In the genomic region with DNA sequence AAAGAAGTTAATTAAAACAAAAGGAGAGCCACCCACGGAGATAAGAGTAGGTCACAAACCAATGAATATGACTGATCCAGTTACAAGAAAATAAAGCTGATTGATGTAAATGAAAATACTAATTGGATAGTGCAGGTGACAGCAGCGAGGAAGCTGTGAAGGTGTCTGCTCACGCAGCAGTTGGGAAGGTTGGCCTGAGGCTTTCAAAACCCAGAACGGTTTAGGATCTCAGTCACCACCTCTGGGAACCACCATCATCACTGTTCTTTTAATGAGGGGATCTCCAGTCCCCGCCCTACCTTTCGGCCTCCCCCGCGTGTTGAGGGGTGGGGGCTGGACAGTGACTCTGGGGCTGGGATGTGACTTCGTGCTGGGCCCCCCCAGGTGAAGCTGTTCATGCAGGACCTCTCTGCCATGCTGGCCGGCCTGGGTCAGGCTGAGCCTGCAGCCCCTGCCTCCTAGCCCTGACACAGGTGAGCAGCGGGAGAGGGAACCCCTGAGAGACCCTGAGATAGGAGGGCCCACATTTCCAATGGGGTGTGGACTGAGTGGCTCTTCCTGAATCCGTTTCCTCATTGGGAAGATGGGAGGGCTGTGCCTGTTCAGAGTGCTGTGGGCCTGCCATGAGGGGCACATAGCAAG, we compare ENCODE assay signal across 17 cellular contexts. TPM values are rescaled to one million over a fixed set of nuclear protein-coding genes. Genes with fewer than 3 reads are reported as not detected.
A peak's percentile ranks its signal among the peaks of the same experiment; 100 is the strongest.
DNase-seq lines count a peak whose midpoint lies in the region; ATAC-seq and TF ChIP-seq lines count a peak whose summit lies in the region.
"Had no signal": no experiment of that assay in that cellular context is flagged by ENCODE, and none has a peak within 500 bp of the region (broad histone marks: within the 10 kb centered on the region; RNA-seq: fewer than 3 reads in every experiment).

No MANE protein-coding gene starts in this region.

- peaks cover 74% of the 10 kb centered on the region for H3K36me3 ChIP-seq in OCI-LY7 (ENCODE audit: insufficient read depth, low read length)
- H3K36me3 ChIP-seq in osteoblast (ENCODE audit: insufficient read depth, low read length): peaks cover 25% of the 10 kb centered on the region

- H3K4me3 ChIP-seq in OCI-LY7 (ENCODE audit: low read depth, low read length, poor library complexity, severe bottlenecking) (no peak overlapping the region), osteoblast (ENCODE audit: insufficient read depth, low read length) (no peak overlapping the region)
- H3K4me3 ChIP-seq: A549 had no signal

- no peak for ATAC-seq in activated CD8-positive, alpha-beta T cell treated with anti-CD3 and anti-CD28 coated beads for 36 hours
- no peak for ATAC-seq in activated CD8-positive, alpha-beta T cell treated with anti-CD3 and anti-CD28 coated beads, Interleukin-2, amount 10 ng/mL, durations not matched to agents 7 days and 5 days
- ATAC-seq in natural killer cell: no peak
- no peak for ATAC-seq in natural killer cell treated with Interleukin-12 subunit alpha and Interleukin-12 subunit beta and Interleukin-15 and Interleukin-18, amount 100 ng/mL, for 72 hours
- ATAC-seq: A549, SK-N-SH treated with all-trans-retinoic acid at 6 μM for 48 hours had no signal

- POLR2A ChIA-PET in activated CD8-positive, alpha-beta T cell treated with anti-CD3 and anti-CD28 coated beads for 36 hours (lab: Charles Lee): interaction anchor here (0.8 to 1.3 kb wide), 4 partner anchors 14 to 53 kb away, joined by 3 to 4 read pairs (median 3); no protein-coding TSS in a partner anchor
- POLR2A ChIA-PET in activated CD8-positive, alpha-beta T cell treated with anti-CD3 and anti-CD28 coated beads, Interleukin-2, amount 10 ng/mL, durations not matched to agents 7 days and 5 days (lab: Charles Lee): interaction anchor here (1.0 kb wide), 1 partner anchor 11 kb away, joined by 3 read pairs; no protein-coding TSS in a partner anchor
- POLR2A ChIA-PET in OCI-LY7 (lab: Charles Lee): interaction anchor here (1.2 kb wide), 1 partner anchor 23 kb away, joined by 3 read pairs; no protein-coding TSS in a partner anchor

- no peaks in the 10 kb centered on the region for H3K9me3 ChIP-seq in OCI-LY7 (ENCODE audit: low read length)
- H3K9me3 ChIP-seq in osteoblast (ENCODE audit: low read depth, low read length): no peaks in the 10 kb centered on the region
- H3K9me3 ChIP-seq: A549 had no signal

- peak overlapping the region; percentile 90 for H3K27ac ChIP-seq in OCI-LY7 (ENCODE audit: low read depth, low read length, poor library complexity, severe bottlenecking)
- no peak overlapping the region for H3K27ac ChIP-seq in osteoblast (ENCODE audit: low read depth, low read length)
- H3K27ac ChIP-seq: A549 had no signal

- peak overlapping the region; percentile 27 for H3K4me2 ChIP-seq in OCI-LY7 (ENCODE audit: low read length)
- no peak overlapping the region for H3K4me2 ChIP-seq in osteoblast (ENCODE audit: insufficient read depth, low read length)
- H3K4me2 ChIP-seq: A549 had no signal

- peaks cover 18% of the 10 kb centered on the region for H3K36me3 Mint-ChIP-seq in activated CD8-positive, alpha-beta T cell treated with anti-CD3 and anti-CD28 coated beads for 36 hours (ENCODE audit: low read depth)
- peaks cover 35% of the 10 kb centered on the region for H3K36me3 Mint-ChIP-seq in activated CD8-positive, alpha-beta T cell treated with anti-CD3 and anti-CD28 coated beads, Interleukin-2, amount 10 ng/mL, durations not matched to agents 7 days and 5 days (ENCODE audit: low read depth)
- H3K36me3 Mint-ChIP-seq in natural killer cell: peaks cover 9% of the 10 kb centered on the region
- peaks cover 5% of the 10 kb centered on the region for H3K36me3 Mint-ChIP-seq in natural killer cell treated with Interleukin-12 subunit alpha and Interleukin-12 subunit beta and Interleukin-15 and Interleukin-18, amount 100 ng/mL, for 72 hours

- peaks cover 40% of the 10 kb centered on the region; the same call in 1 of the 2 replicates for H3K79me2 ChIP-seq in OCI-LY7 (ENCODE audit: insufficient read depth, low read depth, low read length)
- no peaks in the 10 kb centered on the region for H3K79me2 ChIP-seq in osteoblast (ENCODE audit: insufficient read depth, low read length)

- no peak overlapping the region for H3K4me3 Mint-ChIP-seq in activated CD8-positive, alpha-beta T cell treated with anti-CD3 and anti-CD28 coated beads for 36 hours
- H3K4me3 Mint-ChIP-seq in activated CD8-positive, alpha-beta T cell treated with anti-CD3 and anti-CD28 coated beads, Interleukin-2, amount 10 ng/mL, durations not matched to agents 7 days and 5 days: no peak overlapping the region
- peak overlapping the region; percentile 29 for H3K4me3 Mint-ChIP-seq in natural killer cell
- H3K4me3 Mint-ChIP-seq in natural killer cell treated with Interleukin-12 subunit alpha and Interleukin-12 subunit beta and Interleukin-15 and Interleukin-18, amount 100 ng/mL, for 72 hours: no peak overlapping the region

- H4K20me1 ChIP-seq in OCI-LY7 (ENCODE audit: insufficient read depth, low read length): no peaks in the 10 kb centered on the region
- H4K20me1 ChIP-seq in osteoblast (ENCODE audit: insufficient read depth, low read length): peaks cover 13% of the 10 kb centered on the region

- DNase-seq in activated CD8-positive, alpha-beta T cell treated with anti-CD3 and anti-CD28 coated beads for 36 hours: no peak
- DNase-seq in activated CD8-positive, alpha-beta T cell treated with anti-CD3 and anti-CD28 coated beads, Interleukin-2, amount 10 ng/mL, durations not matched to agents 7 days and 5 days: no peak
- DNase-seq in natural killer cell (no peak), OCI-LY7 (ENCODE audit: low spot score) (no peak), osteoblast (ENCODE audit: insufficient read length, low spot score, missing footprints) (peak; percentile 73), NCI-H187 treated with DMSO at 0.1 percent for 48 hours (lab: John Stamatoyannopoulos, UW) (no peak)
- no peak for DNase-seq in natural killer cell treated with Interleukin-12 subunit alpha and Interleukin-12 subunit beta and Interleukin-15 and Interleukin-18, amount 100 ng/mL, for 72 hours (ENCODE audit: low spot score)
- DNase-seq in activated CD8-positive, alpha-beta memory T cell treated with anti-CD3 and anti-CD28 coated beads for 24 hours: no peak
- DNase-seq: CD8-positive, alpha-beta memory T cell; H9; NCI-H1092 treated with DMSO at 0.1 percent for 48 hours; NCI-H146; NCI-H2081 treated with DMSO at 0.1 percent for 48 hours; SIG-M5 had no signal

- H3K4me1 ChIP-seq in OCI-LY7 (ENCODE audit: insufficient read depth, low read length, poor library complexity, severe bottlenecking) (peaks cover 77% of the 10 kb centered on the region), osteoblast (ENCODE audit: insufficient read depth, low read length) (peaks cover 3% of the 10 kb centered on the region)

- H3K9me3 Mint-ChIP-seq in activated CD8-positive, alpha-beta T cell treated with anti-CD3 and anti-CD28 coated beads for 36 hours: no peaks in the 10 kb centered on the region
- H3K9me3 Mint-ChIP-seq in activated CD8-positive, alpha-beta T cell treated with anti-CD3 and anti-CD28 coated beads, Interleukin-2, amount 10 ng/mL, durations not matched to agents 7 days and 5 days (ENCODE audit: insufficient read depth): no peaks in the 10 kb centered on the region
- no peaks in the 10 kb centered on the region for H3K9me3 Mint-ChIP-seq in natural killer cell
- H3K9me3 Mint-ChIP-seq in natural killer cell treated with Interleukin-12 subunit alpha and Interleukin-12 subunit beta and Interleukin-15 and Interleukin-18, amount 100 ng/mL, for 72 hours: no peaks in the 10 kb centered on the region
- H3K9me3 Mint-ChIP-seq: CD8-positive, alpha-beta memory T cell; H9 had no signal

- H3K27me3 Mint-ChIP-seq in activated CD8-positive, alpha-beta T cell treated with anti-CD3 and anti-CD28 coated beads for 36 hours: peaks cover 13% of the 10 kb centered on the region
- peaks cover 5% of the 10 kb centered on the region for H3K27me3 Mint-ChIP-seq in activated CD8-positive, alpha-beta T cell treated with anti-CD3 and anti-CD28 coated beads, Interleukin-2, amount 10 ng/mL, durations not matched to agents 7 days and 5 days (ENCODE audit: low read depth)
- H3K27me3 Mint-ChIP-seq in natural killer cell (ENCODE audit: low read depth in 2 of 2): peaks cover 11 to 14% of the 10 kb centered on the region in 2 donors
- peaks cover 3 to 8% of the 10 kb centered on the region in 2 donors for H3K27me3 Mint-ChIP-seq in natural killer cell treated with Interleukin-12 subunit alpha and Interleukin-12 subunit beta and Interleukin-15 and Interleukin-18, amount 100 ng/mL, for 72 hours

- H2AFZ ChIP-seq in OCI-LY7 (ENCODE audit: low read length): no peak overlapping the region
- H2AFZ ChIP-seq in osteoblast (ENCODE audit: low read length): no peak overlapping the region

- H3K9me2 ChIP-seq in OCI-LY7 (ENCODE audit: insufficient read depth, low read length): no peaks in the 10 kb centered on the region

- CTCF ChIA-PET in activated CD8-positive, alpha-beta T cell treated with anti-CD3 and anti-CD28 coated beads for 36 hours (lab: Charles Lee): interaction anchor here (1.3 to 8.7 kb wide), 2 partner anchors 16 to 109 kb away, joined by 4 to 65 read pairs; no protein-coding TSS in a partner anchor
- CTCF ChIA-PET in activated CD8-positive, alpha-beta T cell treated with anti-CD3 and anti-CD28 coated beads, Interleukin-2, amount 10 ng/mL, durations not matched to agents 7 days and 5 days (lab: Charles Lee): no interaction called here
- CTCF ChIA-PET in OCI-LY7 (lab: Charles Lee; ENCODE audit: unreplicated experiment): no interaction called here

- no TSS peak for BruUV-seq in OCI-LY7 (replicated peaks; lab: Mats Ljungman, UMichigan)

- peaks cover 23% of the 10 kb centered on the region for H3K4me1 Mint-ChIP-seq in activated CD8-positive, alpha-beta T cell treated with anti-CD3 and anti-CD28 coated beads for 36 hours (ENCODE audit: low read depth)
- H3K4me1 Mint-ChIP-seq in activated CD8-positive, alpha-beta T cell treated with anti-CD3 and anti-CD28 coated beads, Interleukin-2, amount 10 ng/mL, durations not matched to agents 7 days and 5 days (ENCODE audit: low read depth): peaks cover 27% of the 10 kb centered on the region
- H3K4me1 Mint-ChIP-seq in natural killer cell: peaks cover 3 to 12% of the 10 kb centered on the region in 2 donors
- peaks cover 7 to 14% of the 10 kb centered on the region in 2 donors for H3K4me1 Mint-ChIP-seq in natural killer cell treated with Interleukin-12 subunit alpha and Interleukin-12 subunit beta and Interleukin-15 and Interleukin-18, amount 100 ng/mL, for 72 hours (ENCODE audit: low read depth in 2 of 2)

- H3K27ac Mint-ChIP-seq in activated CD8-positive, alpha-beta T cell treated with anti-CD3 and anti-CD28 coated beads for 36 hours: peak overlapping the region; percentile 57
- H3K27ac Mint-ChIP-seq in activated CD8-positive, alpha-beta T cell treated with anti-CD3 and anti-CD28 coated beads, Interleukin-2, amount 10 ng/mL, durations not matched to agents 7 days and 5 days: no peak overlapping the region
- H3K27ac Mint-ChIP-seq in natural killer cell: peak overlapping the region in 1 of 2 donors; percentile 24
- H3K27ac Mint-ChIP-seq in natural killer cell treated with Interleukin-12 subunit alpha and Interleukin-12 subunit beta and Interleukin-15 and Interleukin-18, amount 100 ng/mL, for 72 hours: no peak overlapping the region

- peaks cover 30% of the 10 kb centered on the region for H3K27me3 ChIP-seq in osteoblast (ENCODE audit: insufficient read depth, low read length)

- TF ChIP-seq CTCF in activated CD8-positive, alpha-beta T cell treated with anti-CD3 and anti-CD28 coated beads for 36 hours (IDR thresholded peaks at IDR 0.05): no peak
- TF ChIP-seq CTCF in natural killer cell (IDR thresholded peaks at IDR 0.05) (no peak), OCI-LY7 (conservative IDR thresholded peaks at IDR 0.05; ENCODE audit: low read length) (no peak), osteoblast (IDR thresholded peaks at IDR 0.05; ENCODE audit: extremely low read depth, low read depth, low read length) (no peak)

- intact Hi-C loops in activated CD8-positive, alpha-beta T cell treated with anti-CD3 and anti-CD28 coated beads for 36 hours (cut with micrococcal nuclease): no loop called here
- intact Hi-C loops in natural killer cell (cut with micrococcal nuclease) (no loop called here), OCI-LY7 (cut with micrococcal nuclease; ENCODE audit: unreplicated experiment) (no loop called here)

RNA-seq across cellular contexts. Expression of a gene that starts 7.8 kb away (rescaled TPM):
- total RNA-seq in activated CD8-positive, alpha-beta T cell treated with anti-CD3 and anti-CD28 coated beads for 36 hours: 1 to 10 TPM; 1.7 to 1.9 TPM
- under 1 TPM; 0.23 to 0.34 TPM for total RNA-seq in activated CD8-positive, alpha-beta T cell treated with anti-CD3 and anti-CD28 coated beads, Interleukin-2, amount 10 ng/mL, durations not matched to agents 7 days and 5 days
- total RNA-seq in natural killer cell (not detected), OCI-LY7 (2022) (37.4 and 39.2 TPM in 2 replicates), osteoblast (not detected in 2 replicates)
- total RNA-seq in natural killer cell treated with Interleukin-12 subunit alpha and Interleukin-12 subunit beta and Interleukin-15 and Interleukin-18, amount 100 ng/mL, for 72 hours: under 1 TPM in 1 of 2 donors, not detected in 1; 0.28 TPM
- 14.0 and 26.9 TPM in 2 replicates for total RNA-seq in OCI-LY7 (2014; rRNA removed; shearing (Covaris generic))
- total RNA-seq: H9, RPMI7951 had no signal

RNA-seq across cellular contexts. Expression of a gene that starts 21.8 kb away (rescaled TPM):
- total RNA-seq in activated CD8-positive, alpha-beta T cell treated with anti-CD3 and anti-CD28 coated beads for 36 hours: 10 to 100 TPM in 1 of 2 experiments, 1 to 10 TPM in 1; 9.8 to 12.4 TPM
- total RNA-seq in activated CD8-positive, alpha-beta T cell treated with anti-CD3 and anti-CD28 coated beads, Interleukin-2, amount 10 ng/mL, durations not matched to agents 7 days and 5 days: under 1 TPM; 0.26 to 0.47 TPM
- total RNA-seq in natural killer cell: not detected
- total RNA-seq in natural killer cell treated with Interleukin-12 subunit alpha and Interleukin-12 subunit beta and Interleukin-15 and Interleukin-18, amount 100 ng/mL, for 72 hours: not detected
- total RNA-seq in OCI-LY7 (2014; rRNA removed; shearing (Covaris generic)): 69.1 and 89.1 TPM in 2 replicates
- 67.5 and 74.4 TPM in 2 replicates for total RNA-seq in OCI-LY7 (2022)
- not detected in 2 replicates for total RNA-seq in osteoblast
- total RNA-seq: RPMI7951 had no signal

RNA-seq across cellular contexts. Expression of a gene that starts 27.9 kb away (rescaled TPM):
- 100 to 1,000 TPM; 112 to 133 TPM for total RNA-seq in activated CD8-positive, alpha-beta T cell treated with anti-CD3 and anti-CD28 coated beads for 36 hours
- 10 to 100 TPM; 79.4 to 82.0 TPM for total RNA-seq in activated CD8-positive, alpha-beta T cell treated with anti-CD3 and anti-CD28 coated beads, Interleukin-2, amount 10 ng/mL, durations not matched to agents 7 days and 5 days
- total RNA-seq in natural killer cell: 100 to 1,000 TPM in 1 of 3 donors, 10 to 100 TPM in 2; 84.6 to 100 (median 97.1) TPM
- total RNA-seq in natural killer cell treated with Interleukin-12 subunit alpha and Interleukin-12 subunit beta and Interleukin-15 and Interleukin-18, amount 100 ng/mL, for 72 hours: 100 to 1,000 TPM in 1 of 2 donors, 10 to 100 TPM in 1; 85.8 to 143 TPM
- 86.0 and 87.2 TPM in 2 replicates for total RNA-seq in OCI-LY7 (2014; rRNA removed; shearing (Covaris generic))
- 145 and 150 TPM in 2 replicates for total RNA-seq in OCI-LY7 (2022)
- 40.2 and 49.5 TPM in 2 replicates for total RNA-seq in osteoblast

RNA-seq across cellular contexts. Expression of a gene that starts 28.2 kb away (rescaled TPM):
- 10 to 100 TPM; 18.5 to 19.1 TPM for total RNA-seq in activated CD8-positive, alpha-beta T cell treated with anti-CD3 and anti-CD28 coated beads for 36 hours
- 10 to 100 TPM; 21.0 to 22.6 TPM for total RNA-seq in activated CD8-positive, alpha-beta T cell treated with anti-CD3 and anti-CD28 coated beads, Interleukin-2, amount 10 ng/mL, durations not matched to agents 7 days and 5 days
- total RNA-seq in natural killer cell: 10 to 100 TPM in 2 of 3 donors, 1 to 10 TPM in 1; 7.7 to 13.8 (median 12.0) TPM
- 10 to 100 TPM; 19.6 to 27.3 TPM for total RNA-seq in natural killer cell treated with Interleukin-12 subunit alpha and Interleukin-12 subunit beta and Interleukin-15 and Interleukin-18, amount 100 ng/mL, for 72 hours
- 72.5 and 90.8 TPM in 2 replicates for total RNA-seq in OCI-LY7 (2014; rRNA removed; shearing (Covaris generic))
- 59.5 and 68.6 TPM in 2 replicates for total RNA-seq in OCI-LY7 (2022)
- total RNA-seq in osteoblast: 20.0 and 22.4 TPM in 2 replicates

Comparison
In these comparisons a context has a peak if more than half of its experiments do, and no peak if none do; other contexts are left out.
1. RNA of a gene that starts 21.8 kb away (total RNA-seq): 67.5 to 89.1 TPM in OCI-LY7 and 9.8 to 12.4 TPM in activated CD8-positive, alpha-beta T cell treated with anti-CD3 and anti-CD28 coated beads for 36 hours; 0.26 to 0.47 TPM in activated CD8-positive, alpha-beta T cell treated with anti-CD3 and anti-CD28 coated beads, Interleukin-2, amount 10 ng/mL, durations not matched to agents 7 days and 5 days, not detected in natural killer cell, not detected in natural killer cell treated with Interleukin-12 subunit alpha and Interleukin-12 subunit beta and Interleukin-15 and Interleukin-18, amount 100 ng/mL, for 72 hours and not detected in osteoblast; every median in the first group is over 4 times any median in the second.
2. RNA of a gene that starts 7.8 kb away (total RNA-seq): 14.0 to 39.2 TPM in OCI-LY7; 1.7 to 1.9 TPM in activated CD8-positive, alpha-beta T cell treated with anti-CD3 and anti-CD28 coated beads for 36 hours, 0.23 to 0.34 TPM in activated CD8-positive, alpha-beta T cell treated with anti-CD3 and anti-CD28 coated beads, Interleukin-2, amount 10 ng/mL, durations not matched to agents 7 days and 5 days, 0.28 TPM in natural killer cell treated with Interleukin-12 subunit alpha and Interleukin-12 subunit beta and Interleukin-15 and Interleukin-18, amount 100 ng/mL, for 72 hours, not detected in natural killer cell and not detected in osteoblast; every median in the first group is over 4 times any median in the second.